Comparison of ENCODE assay signal across 8 cellular contexts in genomic region chr12:54207539-54208267, GRCh38. TPM values are rescaled to one million over a fixed set of nuclear protein-coding genes. Genes with fewer than 3 reads are reported as not detected.
DNase-seq lines count a peak whose midpoint lies in the region; ATAC-seq and TF ChIP-seq lines count a peak whose summit lies in the region.

No MANE protein-coding gene starts in this region.

- H3K4me2 ChIP-seq in MM.1S (ENCODE audit: low read depth, low read length) = 0 out of 2 replicates have a peak overlapping the region, but pooled peaks have one; percentile 15

- H3K79me2 ChIP-seq in MM.1S (ENCODE audit: low read length) = no peaks in the 10 kb centered on the region

- H3K4me1 ChIP-seq in CD4-positive, CD25-positive, alpha-beta regulatory T cell (ENCODE audit: control insufficient read depth, insufficient read depth, low read length, poor library complexity, severe bottlenecking) = no peaks in the 10 kb centered on the region
- H3K4me1 ChIP-seq in MM.1S (ENCODE audit: low read length) = peaks cover 3% of the 10 kb centered on the region; the same call in 1 of the 2 replicates
- H3K4me1 ChIP-seq in iPS DF 6.9 (ENCODE audit: control insufficient read depth, insufficient read depth, low read length) = no peaks in the 10 kb centered on the region

- H4K20me1 ChIP-seq in MM.1S (ENCODE audit: insufficient read depth, low read length) = no peaks in the 10 kb centered on the region

- no peaks in the 10 kb centered on the region for H3K9me3 ChIP-seq in CD4-positive, CD25-positive, alpha-beta regulatory T cell (ENCODE audit: control insufficient read depth in 2 of 2, low read length in 2 of 2)
- H3K9me3 ChIP-seq in MM.1S (replicated peaks; ENCODE audit: insufficient read depth, low read length) (no peaks in the 10 kb centered on the region), T-helper 17 cell (ENCODE audit: control insufficient read depth, low read length, poor library complexity, severe bottlenecking) (no peaks in the 10 kb centered on the region), iPS DF 6.9 (ENCODE audit: control insufficient read depth, insufficient read depth, low read length) (no peaks in the 10 kb centered on the region)

- H3K9ac ChIP-seq in MM.1S (ENCODE audit: low read length) = no peak overlapping the region

- no peak overlapping the region for H3K27ac Mint-ChIP-seq in CD4-positive, CD25-positive, alpha-beta regulatory T cell
- no peak overlapping the region for H3K27ac Mint-ChIP-seq in T-helper 17 cell

- no CpG with 5 or more reads among the region's 16 CpGs for WGBS in iPS DF 6.9 (ENCODE audit: insufficient coverage, insufficient read length)

- H3K27me3 Mint-ChIP-seq in CD4-positive, CD25-positive, alpha-beta regulatory T cell = peaks cover 46% of the 10 kb centered on the region
- H3K27me3 Mint-ChIP-seq in T-helper 17 cell = peaks cover 61% of the 10 kb centered on the region

- peaks cover 7% of the 10 kb centered on the region for H3K27me3 ChIP-seq in CD4-positive, CD25-positive, alpha-beta regulatory T cell (ENCODE audit: control insufficient read depth, insufficient read depth, low read length)
- H3K27me3 ChIP-seq in MM.1S (replicated peaks; ENCODE audit: insufficient read depth, low read length) (peaks cover 92% of the 10 kb centered on the region), iPS DF 6.9 (ENCODE audit: control insufficient read depth, insufficient read depth, low read length) (peaks cover 7% of the 10 kb centered on the region; the same call in 1 of the 2 replicates)

- no peaks in the 10 kb centered on the region for H3K36me3 ChIP-seq in CD4-positive, CD25-positive, alpha-beta regulatory T cell (ENCODE audit: control insufficient read depth, insufficient read depth, low read length)
- H3K36me3 ChIP-seq in MM.1S (replicated peaks; ENCODE audit: insufficient read depth, low read length) = no peaks in the 10 kb centered on the region
- no peaks in the 10 kb centered on the region for H3K36me3 ChIP-seq in iPS DF 6.9 (ENCODE audit: control insufficient read depth, insufficient read depth, low read length)

- no peak overlapping the region for H3K27ac ChIP-seq in CD4-positive, CD25-positive, alpha-beta regulatory T cell (ENCODE audit: insufficient read depth, low read length, poor library complexity, severe bottlenecking)
- H3K27ac ChIP-seq in MM.1S (ENCODE audit: low read length) = no peak overlapping the region
- no peak overlapping the region for H3K27ac ChIP-seq in iPS DF 6.9 (ENCODE audit: low read length)

- peak; percentile 96 for TF ChIP-seq CTCF in MM.1S (IDR thresholded peaks at IDR 0.05; ENCODE audit: low read length)

- ATAC-seq in CD4-positive, CD25-positive, alpha-beta regulatory T cell (ENCODE audit: low read depth in 2 of 2) = peak; percentile 83 to 86
- ATAC-seq in GM19463 (IDR thresholded peaks at IDR 0.05; ENCODE audit: unreplicated experiment) = peak; percentile 81
- ATAC-seq in T-helper 17 cell = peak; percentile 91
- ATAC-seq in HG02840 (IDR thresholded peaks at IDR 0.05; ENCODE audit: low FRiP score, unreplicated experiment) = no peak

- no peak overlapping the region for H3K4me3 ChIP-seq in CD4-positive, CD25-positive, alpha-beta regulatory T cell (ENCODE audit: low read depth, low read length)
- H3K4me3 ChIP-seq in MM.1S (ENCODE audit: low read length) (no peak overlapping the region), iPS DF 6.9 (ENCODE audit: low read length) (no peak overlapping the region)

- peaks cover 0 to 6% (median 0%) of the 10 kb centered on the region in 4 donors for H3K4me1 Mint-ChIP-seq in CD4-positive, CD25-positive, alpha-beta regulatory T cell
- H3K4me1 Mint-ChIP-seq in T-helper 17 cell = peaks cover 14% of the 10 kb centered on the region

- no peak overlapping the region for H2AFZ ChIP-seq in MM.1S (ENCODE audit: low read length)

- no peak overlapping the region for H3K4me3 Mint-ChIP-seq in CD4-positive, CD25-positive, alpha-beta regulatory T cell
- H3K4me3 Mint-ChIP-seq in T-helper 17 cell = no peak overlapping the region

- peak; percentile 65 to 70 (median 66) for DNase-seq in CD4-positive, CD25-positive, alpha-beta regulatory T cell
- DNase-seq in MM.1S (peak; percentile 74), T-helper 17 cell (peak; percentile 57 to 74 (median 62)), anterior cingulate cortex (lab: John Stamatoyannopoulos, UW) (peak in 35 of 58 donors; percentile 4 to 48 (median 20)), iPS DF 6.9 (ENCODE audit: low read depth, low spot score) (peak; percentile 86)
- DNase-seq in stimulated activated CD4-positive, alpha-beta T cell treated with anti-CD3 and anti-CD28 coated beads, Interleukin-15, amount 100 ng/mL, for 48 hours (ENCODE audit: low read depth in 2 of 2) = peak; percentile 60 to 72

- no peaks in the 10 kb centered on the region for H3K9me3 Mint-ChIP-seq in CD4-positive, CD25-positive, alpha-beta regulatory T cell

- H3K36me3 Mint-ChIP-seq in CD4-positive, CD25-positive, alpha-beta regulatory T cell = no peaks in the 10 kb centered on the region
- H3K36me3 Mint-ChIP-seq in T-helper 17 cell (ENCODE audit: low read depth) = peaks cover 3% of the 10 kb centered on the region

- no peaks in the 10 kb centered on the region for H3K9me2 ChIP-seq in MM.1S (replicated peaks; ENCODE audit: insufficient read depth, low read length)

- no peaks in the 10 kb centered on the region for H3F3A ChIP-seq in MM.1S (ENCODE audit: insufficient read depth, low read length)

RNA-seq across cellular contexts. Expression of gene SMUG1, which starts 18.9 kb away (rescaled TPM):
- 13.0 TPM for total RNA-seq in CD4-positive, CD25-positive, alpha-beta regulatory T cell
- polyA plus RNA-seq in CD4-positive, CD25-positive, alpha-beta regulatory T cell = 10 to 100 TPM; 24.5 to 38.1 (median 30.7) TPM
- total RNA-seq in T-helper 17 cell = 1 to 10 TPM; 8.6 to 9.2 TPM

Comparison
In these comparisons a context has a peak if more than half of its experiments do, and no peak if none do; other contexts are left out.
1. DNase-seq: peak in every context shown above with its lines; median percentile 86 in iPS DF 6.9; 74 in MM.1S; 66 in CD4-positive, CD25-positive, alpha-beta regulatory T cell; 66 in stimulated activated CD4-positive, alpha-beta T cell treated with anti-CD3 and anti-CD28 coated beads, Interleukin-15, amount 100 ng/mL, for 48 hours; 62 in T-helper 17 cell; 20 in anterior cingulate cortex.